ENCODE assay signal across 26 cellular contexts in the genomic region with DNA sequence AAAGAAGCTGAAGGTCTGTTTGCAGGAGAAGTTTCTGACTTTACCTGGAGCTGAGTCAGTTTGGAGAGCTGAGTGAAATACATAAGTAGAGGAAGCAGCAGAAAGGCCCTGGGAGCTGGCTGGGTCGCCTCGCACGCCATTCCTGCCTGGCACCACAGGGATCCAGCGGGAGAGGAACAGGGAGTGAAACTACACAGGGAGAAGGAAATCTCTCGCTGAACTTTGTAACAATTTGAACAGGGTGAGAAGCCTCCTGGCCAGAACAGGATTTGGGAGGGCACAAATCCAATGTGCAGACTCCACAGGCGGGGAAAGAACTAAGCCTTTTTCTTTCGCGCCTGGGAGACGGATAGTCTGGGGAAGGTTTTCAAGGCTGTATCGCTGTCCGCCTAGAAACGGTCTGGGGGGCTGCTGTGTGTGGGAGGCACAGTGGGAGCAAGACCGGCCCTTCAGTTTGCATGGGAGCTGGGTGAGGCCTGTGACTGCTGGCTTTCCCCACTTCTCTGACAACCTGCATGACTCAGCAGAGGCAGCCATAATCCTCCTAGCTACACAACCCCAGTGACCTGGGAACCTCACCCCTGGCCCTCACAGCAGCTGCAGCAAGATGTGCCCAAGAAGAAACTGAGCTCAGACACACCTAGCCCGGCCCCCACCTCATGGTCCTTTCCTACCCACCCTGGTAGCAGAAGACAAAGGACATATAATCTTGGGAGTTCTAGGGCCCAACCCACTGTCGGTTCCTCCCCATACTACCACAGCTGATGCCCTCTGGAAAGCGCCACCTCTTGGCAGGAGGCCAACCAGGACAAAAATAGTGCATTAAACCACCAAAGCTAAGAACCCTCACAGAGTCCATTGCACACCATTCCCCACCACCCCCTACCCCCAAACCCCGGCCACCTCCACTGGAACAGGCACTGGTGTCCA.
"Had no signal": no experiment of that assay in that cellular context is flagged by ENCODE, and none has a peak within 500 bp of the region (broad histone marks: within the 10 kb centered on the region; RNA-seq: fewer than 3 reads in every experiment).

No MANE protein-coding gene starts in this region.

- H3K27me3 ChIP-seq: adrenal gland, cardiac muscle cell, spleen, transverse colon had no signal

- H3K4me3 ChIP-seq: adrenal gland, cardiac muscle cell, coronary artery, dorsolateral prefrontal cortex, lower lobe of right lung, spleen, transverse colon had no signal

- ATAC-seq: activated CD8-positive, alpha-beta T cell treated with anti-CD3 and anti-CD28 coated beads for 36 hours; activated T-cell treated with anti-CD3 and anti-CD28 coated beads, Interleukin-2, amount 50 U/mL, for 4 hours; left colon; lower lobe of right lung; natural killer cell; right cardiac atrium had no signal

- DNase-seq: activated B cell treated with CpG ODN at 0.5 μM for 24 hours; activated CD4-positive, alpha-beta T cell treated with anti-CD3 and anti-CD28 coated beads, Interleukin-2, amount 50 U/mL, for 1 hour; activated CD8-positive, alpha-beta T cell treated with anti-CD3 and anti-CD28 coated beads for 36 hours; activated T-cell treated with anti-CD3 and anti-CD28 coated beads, Interleukin-2, amount 50 U/mL, for 4 hours; adrenal gland; aorta; cerebellar nuclear complex; dorsolateral prefrontal cortex; effector memory CD4-positive, alpha-beta T cell; erythroblast; head of caudate nucleus; hypothalamus; immature natural killer cell; kidney; left colon; lower lobe of right lung; mesenchymal stem cell; natural killer cell; spleen; stimulated activated naive CD4-positive, alpha-beta T cell; T-helper 2 cell; transverse colon had no signal

- H3K36me3 ChIP-seq: adrenal gland, cardiac muscle cell, lower lobe of right lung, spleen, transverse colon had no signal

- H3K9me3 ChIP-seq: adrenal gland, lower lobe of right lung, transverse colon had no signal

- FAIRE-seq: kidney, urothelium cell line had no signal

- H3K4me1 ChIP-seq: adrenal gland, lower lobe of right lung, spleen, transverse colon had no signal

- H3K27ac ChIP-seq: adrenal gland, cardiac muscle cell, coronary artery, dorsolateral prefrontal cortex, lower lobe of right lung, spleen, transverse colon had no signal
